Comparison of ENCODE assay signal across 1 cellular context in the genomic region with DNA sequence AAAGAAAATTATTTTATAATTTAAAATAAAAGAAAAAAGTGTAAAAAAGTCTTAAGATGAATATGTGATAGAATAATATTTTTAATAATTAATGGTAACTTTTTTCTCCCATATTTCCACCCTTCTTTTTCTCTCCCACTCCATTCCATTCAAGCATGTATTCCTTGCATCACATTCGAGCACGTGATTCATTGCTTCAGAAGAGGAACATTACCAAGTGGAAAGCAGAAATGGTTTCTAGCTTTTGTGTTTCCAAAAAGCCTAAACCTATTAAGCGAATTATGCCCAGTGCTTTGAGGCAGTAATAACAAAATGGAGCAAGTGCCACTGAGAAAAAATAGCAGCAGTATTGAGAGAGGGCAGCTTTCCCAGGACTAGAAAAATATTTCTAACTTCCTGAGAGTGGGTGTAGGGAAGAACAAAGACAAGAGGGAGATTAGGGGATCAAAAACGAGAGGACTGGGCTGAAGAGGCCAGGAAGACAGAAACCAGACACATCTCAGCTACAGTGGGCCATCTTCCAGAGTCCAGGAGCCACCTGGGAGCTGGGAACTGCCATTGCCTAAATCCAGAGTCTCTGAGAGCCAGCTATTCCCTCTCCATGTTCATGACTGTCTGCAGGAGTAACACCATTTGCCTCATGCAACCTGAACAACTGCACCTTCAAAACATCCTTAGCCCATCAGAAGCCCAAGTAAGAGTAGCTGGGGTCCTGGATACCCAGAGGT.
TF ChIP-seq lines count a peak whose summit lies in the region.

No MANE protein-coding gene starts in this region.

TF ChIP-seq in IMR-90, 13 proteins besides CTCF, POLR2A, EP300 and RAD21:
- TF ChIP-seq FOS (IDR thresholded peaks at IDR 0.05; ENCODE audit: low read depth, low read length), result no peak
- no peak for TF ChIP-seq MAZ (IDR thresholded peaks at IDR 0.05; ENCODE audit: borderline replicate concordance, low read depth, low read length)
- TF ChIP-seq ELK1 (IDR thresholded peaks at IDR 0.05; ENCODE audit: borderline replicate concordance, low read depth, low read length), result no peak
- TF ChIP-seq MAFK (IDR thresholded peaks at IDR 0.05; ENCODE audit: low read depth, low read length), result no peak
- TF ChIP-seq BHLHE40 (IDR thresholded peaks at IDR 0.05; ENCODE audit: low read depth, low read length), result no peak
- peak; percentile 35; the same call in 1 of the 2 replicates for TF ChIP-seq CEBPB (IDR thresholded peaks at IDR 0.05; ENCODE audit: low read depth, low read length)
- no peak for TF ChIP-seq SMC3 (IDR thresholded peaks at IDR 0.05; ENCODE audit: low read depth, low read length)
TF ChIP-seq in IMR-90: peak in this region for 1.
